ENCODE assay signal across 30 cellular contexts in genomic region chr4:54914781-54915180, GRCh38.
"Had no signal": no experiment of that assay in that cellular context is flagged by ENCODE, and none has a peak within 500 bp of the region (broad histone marks: within the 10 kb centered on the region; RNA-seq: fewer than 3 reads in every experiment).

No MANE protein-coding gene starts in this region.

- H3K4me3 ChIP-seq: adrenal gland, body of pancreas, esophagus muscularis mucosa, gastroesophageal sphincter had no signal

- DNase-seq: activated B cell treated with CpG ODN at 0.5 μM for 24 hours; activated CD4-positive, alpha-beta memory T cell treated with anti-CD3 and anti-CD28 coated beads for 36 hours; activated CD4-positive, alpha-beta T cell treated with anti-CD3 and anti-CD28 coated beads for 48 hours; activated CD4-positive, alpha-beta T cell treated with anti-CD3 and anti-CD28 coated beads, Interleukin-2, amount 50 U/mL, for 1 hour; activated CD8-positive, alpha-beta memory T cell treated with anti-CD3 and anti-CD28 coated beads, Interleukin-2, amount 10 ng/mL, durations not matched to agents 7 days and 5 days; activated CD8-positive, alpha-beta memory T cell treated with anti-CD3 and anti-CD28 coated beads, Interleukin-2, amount 50 U/mL, for 4 hours; activated CD8-positive, alpha-beta T cell treated with anti-CD3 and anti-CD28 coated beads, Interleukin-2, amount 10 ng/mL, durations not matched to agents 7 days and 5 days; activated effector memory CD4-positive, alpha-beta T cell treated with anti-CD3 and anti-CD28 coated beads, Interleukin-2, amount 50 U/mL, for 16 hours; activated naive CD4-positive, alpha-beta T cell treated with anti-CD3 and anti-CD28 coated beads for 36 hours; activated naive CD8-positive, alpha-beta T cell treated with anti-CD3 and anti-CD28 coated beads for 36 hours; activated naive CD8-positive, alpha-beta T cell treated with anti-CD3 and anti-CD28 coated beads, Interleukin-2, amount 50 U/mL, for 24 hours; activated T-cell treated with anti-CD3 and anti-CD28 coated beads, Interleukin-2, amount 50 U/mL, for 1 hour; activated T-cell treated with anti-CD3 and anti-CD28 coated beads, Interleukin-2, amount 50 U/mL, for 48 hours; adrenal gland; amygdala; aorta; body of pancreas; caudate nucleus; cortex of kidney; dermis blood vessel endothelial cell; effector CD4-positive, alpha-beta T cell; effector memory CD8-positive, alpha-beta T cell; erythroblast; foreskin keratinocyte; T-cell; T-helper 17 cell; T1000; WERI-Rb-1 had no signal

- H3K4me1 ChIP-seq: adrenal gland, body of pancreas, foreskin keratinocyte had no signal

- H3K36me3 ChIP-seq: adrenal gland, esophagus muscularis mucosa, gastroesophageal sphincter, WERI-Rb-1 had no signal

- H3K27ac ChIP-seq: adrenal gland, body of pancreas, esophagus muscularis mucosa, foreskin keratinocyte, gastroesophageal sphincter, WERI-Rb-1 had no signal

- H3K27me3 ChIP-seq: adrenal gland, body of pancreas, esophagus muscularis mucosa, foreskin keratinocyte, gastroesophageal sphincter had no signal

- H3K9me3 ChIP-seq: adrenal gland, body of pancreas, esophagus muscularis mucosa, gastroesophageal sphincter had no signal
